In the genomic region with DNA sequence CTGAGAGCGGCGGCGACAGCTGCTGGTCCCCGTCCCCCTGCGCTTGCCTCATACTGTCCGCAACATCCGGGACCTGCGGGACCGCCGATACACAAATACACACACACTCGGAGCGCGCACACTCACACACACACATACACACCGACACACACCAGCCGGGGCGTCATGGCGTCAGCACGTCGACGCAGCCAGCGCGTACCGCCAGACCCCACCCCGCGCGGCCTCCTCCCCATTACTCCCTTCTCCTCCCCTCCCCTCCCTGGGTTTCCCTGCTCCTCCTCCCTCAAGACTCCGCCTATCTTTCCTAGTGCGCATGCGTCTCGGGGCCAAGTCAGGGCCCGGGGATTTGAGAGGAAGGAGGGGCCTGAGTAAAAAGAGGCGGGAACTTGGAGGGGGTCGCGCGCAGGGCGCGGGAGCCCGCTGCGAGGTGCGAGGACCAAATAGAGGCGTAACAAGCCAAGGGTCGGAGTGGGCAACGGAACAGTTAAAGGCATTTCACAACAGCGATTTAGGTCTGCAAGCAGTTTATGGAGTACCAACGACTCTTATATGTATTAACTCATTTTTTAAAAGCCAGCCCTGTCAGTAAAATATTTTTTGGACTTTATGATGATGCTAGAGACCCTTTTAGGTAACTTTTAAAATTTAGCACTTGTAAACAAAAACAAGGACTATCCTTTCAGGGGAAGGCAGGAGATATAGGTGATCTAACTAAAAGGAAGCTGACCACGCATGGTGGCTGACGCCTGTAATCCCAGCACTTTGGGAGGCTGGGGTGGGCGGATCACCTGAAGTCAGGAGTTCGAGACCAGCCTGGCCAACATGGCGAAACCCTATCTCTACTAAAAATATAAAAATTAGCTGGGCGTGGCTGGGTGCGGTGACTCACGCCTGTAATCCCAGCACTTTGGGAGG, we compare ENCODE assay signal across 8 cellular contexts. TPM values are rescaled to one million over a fixed set of nuclear protein-coding genes. Genes with fewer than 3 reads are reported as not detected.
DNase-seq lines count a peak whose midpoint lies in the region; ATAC-seq, FAIRE-seq and TF ChIP-seq lines count a peak whose summit lies in the region.

SPOP (minus strand) TSS at position 165 of the 915 bp plus-strand sequence. CDS start 55,287 bp downstream, outside the sequence.

- H3K4me1 ChIP-seq in A549 (peaks cover 19% of the 10 kb centered on the region), breast epithelium (peaks cover 0 to 13% of the 10 kb centered on the region in 2 donors)

- POLR2A ChIA-PET in A549 (lab: Yijun Ruan, JAX), result interaction anchor here (0.6 to 1.0 kb wide), 5 partner anchors 31 to 264 kb away, joined by 3 to 6 read pairs (median 3); partner anchors contain the start of genes FAM117A and PHB1

- TF ChIP-seq EP300 in A549 (IDR thresholded peaks at IDR 0.05), result 0 out of 5 replicates have a peak, but pooled peaks of 1 of the 2 experiments have one; percentile 50

- H3K36me3 ChIP-seq in breast epithelium, result no peaks in the 10 kb centered on the region

- CTCF ChIA-PET in A549 (lab: Yijun Ruan, JAX), result interaction anchor here (0.9 to 49.7 kb wide), 4 partner anchors 21 to 122 kb away, joined by 4 to 2008 read pairs (median 92); partner anchors contain the start of gene NXPH3

- H3K4me3 ChIP-seq in A549, result peak within 1 kb of the TSS; percentile 73
- H3K4me3 ChIP-seq in breast epithelium, result peak within 1 kb of the TSS; percentile 60 to 89 (median 79)
- H3K4me3 ChIP-seq in iPS-18c (ENCODE audit: insufficient read depth, low read depth, low read length), result peak within 1 kb of the TSS; percentile 58
- H3K4me3 ChIP-seq in skin epidermis, result peak within 1 kb of the TSS; percentile 60 to 88 (median 71)

- TF ChIP-seq CTCF in A549 (IDR thresholded peaks at IDR 0.05), result no peak
- TF ChIP-seq CTCF in VCaP (conservative IDR thresholded peaks at IDR 0.05), result no peak
- no peak for TF ChIP-seq CTCF in breast epithelium (IDR thresholded peaks at IDR 0.05)

- peak; percentile 50 for TF ChIP-seq POLR2A in A549 (IDR thresholded peaks at IDR 0.05; ENCODE audit: low read length)
- peak; percentile 35 for TF ChIP-seq POLR2A in breast epithelium (IDR thresholded peaks at IDR 0.05)

- H3K27ac ChIP-seq in A549, result peak within 1 kb of the TSS; percentile 93 to 96
- H3K27ac ChIP-seq in VCaP, result peak within 1 kb of the TSS; percentile 97
- peak within 1 kb of the TSS; percentile 98 to 99 for H3K27ac ChIP-seq in breast epithelium
- peak within 1 kb of the TSS; percentile 85 to 97 (median 94) for H3K27ac ChIP-seq in skin epidermis

- intact Hi-C loops in breast epithelium (cut with DNase I; ENCODE audit: low total_unique reads), result no loop called here

- H3K4me2 ChIP-seq in A549, result peak within 1 kb of the TSS; percentile 96

- 14% methylated on average over 50 of the region's 53 CpGs for WGBS in A549 (ENCODE audit: missing lambda C conversion rate)

- DNase-seq in A549 (ENCODE audit: low read depth in 1 of 2, low spot score in 1 of 2) (peak; percentile 97 to 100), NCI-H2196 treated with DMSO at 0.1 percent for 48 hours (lab: John Stamatoyannopoulos, UW; ENCODE audit: unreplicated experiment) (peak; percentile 98), breast epithelium (ENCODE audit: low spot score in 2 of 2) (peak; percentile 98 to 99)

- H3K27me3 ChIP-seq in breast epithelium, result no peaks in the 10 kb centered on the region

- ATAC-seq in A549 (peak; percentile 93 to 94), GM18867 (IDR thresholded peaks at IDR 0.05; ENCODE audit: unreplicated experiment) (peak; percentile 80), HG03108 (IDR thresholded peaks at IDR 0.05; ENCODE audit: unreplicated experiment) (peak; percentile 69)

- H3K9me3 ChIP-seq in A549 (no peaks in the 10 kb centered on the region), breast epithelium (no peaks in the 10 kb centered on the region), iPS-18c (ENCODE audit: control insufficient read depth, insufficient read depth, low read length) (no peaks in the 10 kb centered on the region)

- no peak; a peak in 1 of 5 replicates for TF ChIP-seq RAD21 in A549 (conservative IDR thresholded peaks at IDR 0.05 in 1 of 2, IDR thresholded peaks at IDR 0.05 in 1 of 2)

- FAIRE-seq in A549 (lab: Jason Lieb, UNC), result peak; percentile 65

TF ChIP-seq in A549, 52 proteins besides CTCF, POLR2A, EP300 and RAD21 (continues in another document):
- TF ChIP-seq USF2 (IDR thresholded peaks at IDR 0.05) (0 out of 2 replicates have a peak, but pooled peaks have one; percentile 8), HDAC2 (IDR thresholded peaks at IDR 0.05) (peak; percentile 96), SMC3 (IDR thresholded peaks at IDR 0.05) (0 out of 3 replicates have a peak, but pooled peaks have one; percentile 17), CEBPB (IDR thresholded peaks at IDR 0.05) (peak in 1 of 2 experiments; percentile 60; a peak in 1 of 4 replicates), BCL3 (IDR thresholded peaks at IDR 0.05) (peak; percentile 53; the same call in 2 of the 3 replicates), POLR2AphosphoS2 (conservative IDR thresholded peaks at IDR 0.05; ENCODE audit: low read length) (no peak), EHMT2 (IDR thresholded peaks at IDR 0.05; ENCODE audit: low read depth) (no peak), JUN (IDR thresholded peaks at IDR 0.05) (peak; percentile 38 to 95; a peak in 3 of 5 replicates), ESRRA (IDR thresholded peaks at IDR 0.05; ENCODE audit: borderline replicate concordance, low read length) (0 out of 2 replicates have a peak, but pooled peaks have one; percentile 23), ZSCAN20 (CRISPR knock-in tag; IDR thresholded peaks at IDR 0.05) (peak; percentile 69; the same call in 1 of the 2 replicates), MAX (IDR thresholded peaks at IDR 0.05) (peak; percentile 100), SREBF2 (IDR thresholded peaks at IDR 0.05) (no peak), GATA3 (IDR thresholded peaks at IDR 0.05; ENCODE audit: borderline replicate concordance) (peak; percentile 51; the same call in 1 of the 2 replicates)
- TF ChIP-seq, protein P1, sequence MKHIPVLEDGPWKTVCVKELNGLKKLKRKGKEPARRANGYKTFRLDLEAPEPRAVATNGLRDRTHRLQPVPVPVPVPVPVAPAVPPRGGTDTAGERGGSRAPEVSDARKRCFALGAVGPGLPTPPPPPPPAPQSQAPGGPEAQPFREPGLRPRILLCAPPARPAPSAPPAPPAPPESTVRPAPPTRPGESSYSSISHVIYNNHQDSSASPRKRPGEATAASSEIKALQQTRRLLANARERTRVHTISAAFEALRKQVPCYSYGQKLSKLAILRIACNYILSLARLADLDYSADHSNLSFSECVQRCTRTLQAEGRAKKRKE (CRISPR knock-in tag; IDR thresholded peaks at IDR 0.05; ENCODE audit: low read depth), result peak; percentile 55; the same call in 1 of the 2 replicates
- TF ChIP-seq, protein P2, sequence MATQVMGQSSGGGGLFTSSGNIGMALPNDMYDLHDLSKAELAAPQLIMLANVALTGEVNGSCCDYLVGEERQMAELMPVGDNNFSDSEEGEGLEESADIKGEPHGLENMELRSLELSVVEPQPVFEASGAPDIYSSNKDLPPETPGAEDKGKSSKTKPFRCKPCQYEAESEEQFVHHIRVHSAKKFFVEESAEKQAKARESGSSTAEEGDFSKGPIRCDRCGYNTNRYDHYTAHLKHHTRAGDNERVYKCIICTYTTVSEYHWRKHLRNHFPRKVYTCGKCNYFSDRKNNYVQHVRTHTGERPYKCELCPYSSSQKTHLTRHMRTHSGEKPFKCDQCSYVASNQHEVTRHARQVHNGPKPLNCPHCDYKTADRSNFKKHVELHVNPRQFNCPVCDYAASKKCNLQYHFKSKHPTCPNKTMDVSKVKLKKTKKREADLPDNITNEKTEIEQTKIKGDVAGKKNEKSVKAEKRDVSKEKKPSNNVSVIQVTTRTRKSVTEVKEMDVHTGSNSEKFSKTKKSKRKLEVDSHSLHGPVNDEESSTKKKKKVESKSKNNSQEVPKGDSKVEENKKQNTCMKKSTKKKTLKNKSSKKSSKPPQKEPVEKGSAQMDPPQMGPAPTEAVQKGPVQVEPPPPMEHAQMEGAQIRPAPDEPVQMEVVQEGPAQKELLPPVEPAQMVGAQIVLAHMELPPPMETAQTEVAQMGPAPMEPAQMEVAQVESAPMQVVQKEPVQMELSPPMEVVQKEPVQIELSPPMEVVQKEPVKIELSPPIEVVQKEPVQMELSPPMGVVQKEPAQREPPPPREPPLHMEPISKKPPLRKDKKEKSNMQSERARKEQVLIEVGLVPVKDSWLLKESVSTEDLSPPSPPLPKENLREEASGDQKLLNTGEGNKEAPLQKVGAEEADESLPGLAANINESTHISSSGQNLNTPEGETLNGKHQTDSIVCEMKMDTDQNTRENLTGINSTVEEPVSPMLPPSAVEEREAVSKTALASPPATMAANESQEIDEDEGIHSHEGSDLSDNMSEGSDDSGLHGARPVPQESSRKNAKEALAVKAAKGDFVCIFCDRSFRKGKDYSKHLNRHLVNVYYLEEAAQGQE (IDR thresholded peaks at IDR 0.05), result no peak

RNA-seq across cellular contexts. Expression of gene SPOP, which starts in this region (rescaled TPM):
- 57.2 and 61.3 TPM in 2 replicates for polyA plus RNA-seq in A549 (2011; rRNA removed)
- 37.3 and 46.5 TPM in 2 replicates for polyA plus RNA-seq in A549 (2012; cell fraction: cytosol; rRNA removed)
- polyA plus RNA-seq in A549 (2012; cell fraction: nucleus; rRNA removed), result 43.8 and 47.4 TPM in 2 replicates
- polyA plus RNA-seq in A549 (2017; fragmentation: RNase III; extraction: RNeasy Plus Mini Kit Qiagen cat#74134 plus additional on column Dnase treatment), result 42.4 to 49.5 TPM (median 48.8 TPM) in 3 replicates
- 86.8 and 91.9 TPM in 2 replicates for polyA minus RNA-seq in A549 (2011; rRNA and poly(A)+ RNA removed)
- 10 to 100 TPM; 48.3 to 73.8 (median 55.4) TPM for total RNA-seq in breast epithelium

Comparison
In these comparisons a context has a peak if more than half of its experiments do, and no peak if none do; other contexts are left out.
1. Peak in every context shown above with its lines: DNase-seq, ATAC-seq, H3K4me3 ChIP-seq and H3K27ac ChIP-seq.